10 cellular contexts compared by ENCODE assay signal in the genomic region with DNA sequence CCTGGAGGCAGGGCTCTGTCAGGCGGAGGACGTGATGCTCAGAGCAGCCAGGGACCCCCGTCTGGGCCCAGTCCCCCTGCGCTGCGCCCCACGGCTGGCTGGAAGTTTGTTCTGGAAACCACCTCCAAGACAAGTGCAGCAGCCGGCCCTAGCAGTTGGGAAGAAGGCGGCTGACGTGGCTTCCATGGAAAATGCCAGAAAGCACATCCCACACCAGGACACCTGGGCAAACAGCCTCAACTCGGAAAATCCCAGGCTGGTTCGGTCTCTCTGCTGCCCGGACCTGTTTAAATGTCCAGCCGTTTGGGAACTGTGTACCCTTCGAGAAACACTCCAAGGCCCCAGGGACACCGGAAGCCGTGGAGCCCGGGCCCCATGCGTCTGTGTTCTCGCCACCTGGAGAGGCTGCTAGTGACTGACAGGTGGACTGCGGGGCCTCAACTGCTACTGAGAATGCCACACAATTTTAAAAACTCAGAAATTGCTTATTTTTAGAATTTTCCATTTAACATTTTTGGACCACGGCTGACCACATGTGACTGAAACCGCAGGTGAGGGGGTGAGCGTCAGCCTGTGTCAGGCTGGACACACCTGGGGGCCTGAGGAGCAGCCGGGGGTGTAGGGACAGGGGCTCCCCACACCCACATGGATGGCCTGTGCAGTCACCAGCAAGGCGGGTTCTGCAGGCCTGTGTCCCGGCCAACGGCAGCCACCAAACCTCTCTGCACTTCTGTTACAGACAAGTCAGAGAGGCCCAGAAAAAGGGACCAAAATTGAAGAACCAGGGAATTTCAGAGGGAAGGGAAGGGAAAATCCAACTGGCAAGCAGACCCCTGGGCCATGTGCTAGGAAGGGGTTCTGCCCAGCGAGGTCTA. TPM values are rescaled to one million over a fixed set of nuclear protein-coding genes. Genes with fewer than 3 reads are reported as not detected.
A peak's percentile ranks its signal among the peaks of the same experiment; 100 is the strongest.
DNase-seq lines count a peak whose midpoint lies in the region; ATAC-seq, FAIRE-seq and TF ChIP-seq lines count a peak whose summit lies in the region.
"Had no signal": no experiment of that assay in that cellular context is flagged by ENCODE, and none has a peak within 500 bp of the region (broad histone marks: within the 10 kb centered on the region; RNA-seq: fewer than 3 reads in every experiment).

No MANE protein-coding gene starts in this region.

- H3K9me1 ChIP-seq in K562 (ENCODE audit: control insufficient read depth, insufficient read depth, low read length): no peaks in the 10 kb centered on the region

- no peak for TF ChIP-seq RAD21 in K562 (CRISPR knock-in tag; conservative IDR thresholded peaks at IDR 0.05 in 1 of 2, IDR thresholded peaks at IDR 0.05 in 1 of 2)

- no peak overlapping the region for H2BK120ac ChIP-seq in mesendoderm (ENCODE audit: low read depth, low read length)

- H3K4me2 ChIP-seq in K562 (ENCODE audit: insufficient read depth, low read length) (no peak overlapping the region), mesendoderm (ENCODE audit: low read length) (no peak overlapping the region), Karpas-422 (ENCODE audit: low read depth, low read length, poor library complexity, severe bottlenecking) (no peak overlapping the region)
- H3K4me2 ChIP-seq: PC-9 had no signal

- CTCF ChIA-PET in K562 (lab: Yijun Ruan, JAX; ENCODE audit: low intra/inter-chr PET ratio): no interaction called here

- no peak for DNase-seq in activated CD4-positive, alpha-beta T cell treated with anti-CD3 and anti-CD28 coated beads, Interleukin-2, amount 10 ng/mL, durations not matched to agents 24 days and 14 days
- no peak for DNase-seq in activated CD4-positive, alpha-beta T cell treated with anti-CD3 and anti-CD28 coated beads, Interleukin-2, amount 50 U/mL, for 4 hours
- DNase-seq in K562 (ENCODE audit: extremely low read depth in 1 of 4, low spot score in 3 of 4) (no peak), mesendoderm (no peak), tibial artery (peak; percentile 28 to 72), Karpas-422 (no peak)
- no peak for DNase-seq in activated T-helper 2 cell treated with anti-CD3 and anti-CD28 coated beads, Interferon-gamma antibody, Interleukin-2, Interleukin-4, amounts not matched to agents 10 μg/mL and 5 μg/mL and 100 μg/mL, durations not matched to agents 14 hours and 24 hours and 36 hours (ENCODE audit: low spot score)
- DNase-seq: hippocampal formation, PC-9 had no signal

- H4K8ac ChIP-seq in mesendoderm (ENCODE audit: low read depth, low read length): no peak overlapping the region

- H3K79me2 ChIP-seq in K562 (ENCODE audit: control insufficient read depth, insufficient read depth, low read length): peaks cover 41% of the 10 kb centered on the region
- H3K79me2 ChIP-seq in mesendoderm (ENCODE audit: control insufficient read depth, insufficient read depth, low read length): peaks cover 7% of the 10 kb centered on the region
- no peaks in the 10 kb centered on the region for H3K79me2 ChIP-seq in Karpas-422 (ENCODE audit: low read length)

- H2AK5ac ChIP-seq in mesendoderm (ENCODE audit: low read length): no peak overlapping the region

- peaks cover 0 to 38% of the 10 kb centered on the region in 2 experiments; a peak in 2 of 5 replicates for H3K4me1 ChIP-seq in K562 (replicated peaks in 1 of 2; ENCODE audit: control insufficient read depth in 2 of 2, insufficient read depth in 2 of 2, low read length in 2 of 2)
- H3K4me1 ChIP-seq in mesendoderm (ENCODE audit: control insufficient read depth, low read depth, low read length): no peaks in the 10 kb centered on the region
- H3K4me1 ChIP-seq in tibial artery: peaks cover 0 to 42% (median 28%) of the 10 kb centered on the region in 4 donors
- no peaks in the 10 kb centered on the region for H3K4me1 ChIP-seq in Karpas-422 (ENCODE audit: low read length)

- POLR2A ChIA-PET in K562 (lab: Yijun Ruan, JAX): no interaction called here

- no peaks in the 10 kb centered on the region for H3K9me3 ChIP-seq in K562 (replicated peaks; ENCODE audit: control insufficient read depth, insufficient read depth, low read depth, low read length)
- no peaks in the 10 kb centered on the region for H3K9me3 ChIP-seq in tibial artery
- H3K9me3 ChIP-seq in Karpas-422 (ENCODE audit: low read length): no peaks in the 10 kb centered on the region; the same call in 1 of the 2 replicates

- in situ Hi-C loops in K562 (cut with MboI): no loop called here

- H3K27ac ChIP-seq in K562 (ENCODE audit: extremely low read depth, low read depth, low read length): no peak overlapping the region
- H3K27ac ChIP-seq in mesendoderm (ENCODE audit: low read depth, low read length): peak overlapping the region; percentile 9
- peak overlapping the region; percentile 66 to 78 for H3K27ac ChIP-seq in tibial artery
- H3K27ac ChIP-seq in Karpas-422 (ENCODE audit: low read length): no peak overlapping the region
- H3K27ac ChIP-seq: PC-9 had no signal

- BruUV-seq in K562 (replicated peaks; lab: Mats Ljungman, UMichigan): no TSS peak

- TF ChIP-seq EP300 in K562 (IDR thresholded peaks at IDR 0.05; ENCODE audit: low read length): no peak

- no peak for TF ChIP-seq CTCF in K562 (IDR thresholded peaks at IDR 0.05 in 2 of 3, conservative IDR thresholded peaks at IDR 0.05 in 1 of 3; ENCODE audit: insufficient read depth in 2 of 3, low read depth in 1 of 3, low read length in 3 of 3)
- no peak for TF ChIP-seq CTCF in tibial artery (IDR thresholded peaks at IDR 0.05)

- no peaks in the 10 kb centered on the region for H3K9me2 ChIP-seq in Karpas-422 (replicated peaks; ENCODE audit: insufficient read depth, low read length)

- ATAC-seq in K562: no peak
- no peak for ATAC-seq in GM21737 (IDR thresholded peaks at IDR 0.05; ENCODE audit: unreplicated experiment)

- no peak overlapping the region for H2BK15ac ChIP-seq in mesendoderm (replicated peaks; ENCODE audit: low read depth)

- no peaks in the 10 kb centered on the region for H3K27me3 ChIP-seq in K562 (ENCODE audit: control insufficient read depth in 2 of 2, insufficient read depth in 2 of 2, low read length in 2 of 2)
- H3K27me3 ChIP-seq in mesendoderm (ENCODE audit: insufficient read depth, low read length, poor library complexity): no peaks in the 10 kb centered on the region
- no peaks in the 10 kb centered on the region for H3K27me3 ChIP-seq in tibial artery
- no peaks in the 10 kb centered on the region for H3K27me3 ChIP-seq in Karpas-422 (ENCODE audit: low read length)

- H3K56ac ChIP-seq in mesendoderm (ENCODE audit: low read length): no peak overlapping the region

- H2AFZ ChIP-seq in K562 (ENCODE audit: low read depth, low read length): no peak overlapping the region
- no peak overlapping the region for H2AFZ ChIP-seq in Karpas-422 (ENCODE audit: low read length)
- H2AFZ ChIP-seq: PC-9 had no signal

- 82% methylated on average over 16 of the region's 28 CpGs for WGBS in K562 (ENCODE audit: insufficient coverage, low coverage, missing lambda C conversion rate)
- WGBS in mesendoderm (ENCODE audit: extremely low coverage, insufficient coverage, low lambda C conversion rate): no CpG with 5 or more reads among the region's 28 CpGs

- no peak for TF ChIP-seq POLR2A in K562 (conservative IDR thresholded peaks at IDR 0.05)

- H3K23ac ChIP-seq in mesendoderm (ENCODE audit: low read length): no peak overlapping the region

- FAIRE-seq in K562 (lab: Jason Lieb, UNC): no peak

- H3K36me3 ChIP-seq in K562 (ENCODE audit: control insufficient read depth, insufficient read depth, low read length) (no peaks in the 10 kb centered on the region), mesendoderm (ENCODE audit: control insufficient read depth, insufficient read depth, low read length) (no peaks in the 10 kb centered on the region), tibial artery (no peaks in the 10 kb centered on the region), Karpas-422 (ENCODE audit: insufficient read depth, low read length) (no peaks in the 10 kb centered on the region)

- intact Hi-C loops in activated CD4-positive, alpha-beta T cell treated with anti-CD3 and anti-CD28 coated beads, Interleukin-2, amount 10 ng/mL, durations not matched to agents 24 days and 14 days (cut with micrococcal nuclease): no loop called here
- intact Hi-C loops in K562 (cut with micrococcal nuclease) (no loop called here), tibial artery (cut with DNase I; ENCODE audit: low total_unique reads) (no loop called here)
- intact Hi-C loops in activated T-helper 2 cell treated with anti-CD3 and anti-CD28 coated beads, Interferon-gamma antibody, Interleukin-2, Interleukin-4, amounts not matched to agents 10 μg/mL and 5 μg/mL and 100 μg/mL, durations not matched to agents 14 hours and 24 hours and 36 hours (cut with micrococcal nuclease): no loop called here

- H3K4me3 ChIP-seq in K562 (no peak overlapping the region), mesendoderm (ENCODE audit: low read length) (no peak overlapping the region), tibial artery (no peak overlapping the region), Karpas-422 (ENCODE audit: low read length) (no peak overlapping the region)
- H3K4me3 ChIP-seq: PC-9 had no signal

- H3K79me1 ChIP-seq in mesendoderm (ENCODE audit: low read length): peaks cover 4% of the 10 kb centered on the region

- H3K4me1 Mint-ChIP-seq in activated CD4-positive, alpha-beta T cell treated with anti-CD3 and anti-CD28 coated beads, Interleukin-2, amount 10 ng/mL, durations not matched to agents 24 days and 14 days: peaks cover 17% of the 10 kb centered on the region
- H3K4me1 Mint-ChIP-seq in activated T-helper 2 cell treated with anti-CD3 and anti-CD28 coated beads, Interferon-gamma antibody, Interleukin-2, Interleukin-4, amounts not matched to agents 10 μg/mL and 5 μg/mL and 100 μg/mL, durations not matched to agents 14 hours and 24 hours and 36 hours (ENCODE audit: low read depth): peaks cover 1% of the 10 kb centered on the region

- H4K5ac ChIP-seq in mesendoderm (ENCODE audit: low read length): no peak overlapping the region

- no peak overlapping the region for H3K4me3 Mint-ChIP-seq in activated CD4-positive, alpha-beta T cell treated with anti-CD3 and anti-CD28 coated beads, Interleukin-2, amount 10 ng/mL, durations not matched to agents 24 days and 14 days
- no peak overlapping the region for H3K4me3 Mint-ChIP-seq in activated T-helper 2 cell treated with anti-CD3 and anti-CD28 coated beads, Interferon-gamma antibody, Interleukin-2, Interleukin-4, amounts not matched to agents 10 μg/mL and 5 μg/mL and 100 μg/mL, durations not matched to agents 14 hours and 24 hours and 36 hours (ENCODE audit: low read depth)

- no peak overlapping the region for H2BK5ac ChIP-seq in mesendoderm (ENCODE audit: low read length)

- peaks cover 31% of the 10 kb centered on the region for H3K36me3 Mint-ChIP-seq in activated CD4-positive, alpha-beta T cell treated with anti-CD3 and anti-CD28 coated beads, Interleukin-2, amount 10 ng/mL, durations not matched to agents 24 days and 14 days (ENCODE audit: low read depth)
- H3K36me3 Mint-ChIP-seq in activated T-helper 2 cell treated with anti-CD3 and anti-CD28 coated beads, Interferon-gamma antibody, Interleukin-2, Interleukin-4, amounts not matched to agents 10 μg/mL and 5 μg/mL and 100 μg/mL, durations not matched to agents 14 hours and 24 hours and 36 hours (ENCODE audit: low read depth): peaks cover 4% of the 10 kb centered on the region

- no peak overlapping the region for H3K4ac ChIP-seq in mesendoderm (ENCODE audit: low read depth, low read length)

- H3K18ac ChIP-seq in mesendoderm (ENCODE audit: low read length): no peak overlapping the region

- no peaks in the 10 kb centered on the region for H3K27me3 Mint-ChIP-seq in activated CD4-positive, alpha-beta T cell treated with anti-CD3 and anti-CD28 coated beads, Interleukin-2, amount 10 ng/mL, durations not matched to agents 24 days and 14 days
- no peaks in the 10 kb centered on the region for H3K27me3 Mint-ChIP-seq in activated T-helper 2 cell treated with anti-CD3 and anti-CD28 coated beads, Interferon-gamma antibody, Interleukin-2, Interleukin-4, amounts not matched to agents 10 μg/mL and 5 μg/mL and 100 μg/mL, durations not matched to agents 14 hours and 24 hours and 36 hours (ENCODE audit: low read depth)

- H3K27ac Mint-ChIP-seq in activated CD4-positive, alpha-beta T cell treated with anti-CD3 and anti-CD28 coated beads, Interleukin-2, amount 10 ng/mL, durations not matched to agents 24 days and 14 days: peak overlapping the region; percentile 29
- no peak overlapping the region for H3K27ac Mint-ChIP-seq in activated T-helper 2 cell treated with anti-CD3 and anti-CD28 coated beads, Interferon-gamma antibody, Interleukin-2, Interleukin-4, amounts not matched to agents 10 μg/mL and 5 μg/mL and 100 μg/mL, durations not matched to agents 14 hours and 24 hours and 36 hours

- H3K9me3 Mint-ChIP-seq in activated CD4-positive, alpha-beta T cell treated with anti-CD3 and anti-CD28 coated beads, Interleukin-2, amount 10 ng/mL, durations not matched to agents 24 days and 14 days: peaks cover 6% of the 10 kb centered on the region
- H3K9me3 Mint-ChIP-seq in activated T-helper 2 cell treated with anti-CD3 and anti-CD28 coated beads, Interferon-gamma antibody, Interleukin-2, Interleukin-4, amounts not matched to agents 10 μg/mL and 5 μg/mL and 100 μg/mL, durations not matched to agents 14 hours and 24 hours and 36 hours: no peaks in the 10 kb centered on the region

- no peaks in the 10 kb centered on the region for H4K20me1 ChIP-seq in K562 (replicated peaks; ENCODE audit: control insufficient read depth, insufficient read depth, low read length)
- H4K20me1 ChIP-seq in Karpas-422 (ENCODE audit: insufficient read depth, low read depth, low read length): no peaks in the 10 kb centered on the region

- H3K9ac ChIP-seq in K562 (ENCODE audit: insufficient read depth in 1 of 2, low read depth in 2 of 2, low read length in 2 of 2) (peak overlapping the region in 1 of 2 experiments; percentile 71; a peak in 1 of 4 replicates), mesendoderm (ENCODE audit: low read length) (no peak overlapping the region), Karpas-422 (ENCODE audit: low read length) (no peak overlapping the region)

RNA-seq across cellular contexts. Expression of a gene that starts 31.7 kb away (rescaled TPM):
- 15.9 TPM in 2 replicates for total RNA-seq in activated CD4-positive, alpha-beta T cell treated with anti-CD3 and anti-CD28 coated beads, Interleukin-2, amount 10 ng/mL, durations not matched to agents 24 days and 14 days
- 25.3 and 38.4 TPM in 2 replicates for total RNA-seq in K562 (2011; cell fraction: chromatin; rRNA removed; ENCODE audit: low replicate concordance)
- 14.7 and 16.1 TPM in 2 replicates for total RNA-seq in K562 (2011; cell fraction: nucleolus; rRNA removed)
- 13.4 and 15.3 TPM in 2 replicates for total RNA-seq in K562 (2011; cell fraction: nucleoplasm; rRNA removed)
- total RNA-seq in K562 (2014; rRNA removed): 15.3 and 17.8 TPM in 2 replicates
- 9.6 and 10.7 TPM in 2 replicates for total RNA-seq in K562 (2014; rRNA removed; fragmentation: Illumina TruSeq; extraction: Trizol)
- total RNA-seq in K562 (2015; rRNA removed; fragmentation: Illumina TruSeq; extraction: Trizol): 12.9 and 13.7 TPM in 2 replicates
- 21.4 and 25.3 TPM in 2 replicates for total RNA-seq in K562 (2021)
- 14.1 and 14.4 TPM in 2 replicates for polyA plus RNA-seq in K562 (2011; rRNA removed)
- 14.1 and 18.5 TPM in 2 replicates for polyA plus RNA-seq in K562 (2011; cell fraction: cytosol; rRNA removed)
- 16.6 and 21.7 TPM in 2 replicates for polyA plus RNA-seq in K562 (2011; cell fraction: nucleus; rRNA removed)
- 17.5 and 23.4 TPM in 2 replicates for polyA plus RNA-seq in K562 (2012)
- polyA plus RNA-seq in K562 (2014; fragmentation: Illumina TruSeq; extraction: Trizol): 17.3 and 19.7 TPM in 2 replicates
- polyA plus RNA-seq in K562 (2014; fragmentation: Nextera tagmentation; extraction: Ambion mirVana): 1 to 10 TPM in 1 of 2 experiments, under 1 TPM in 1; 0.72 to 1.2 TPM
- polyA plus RNA-seq in K562 (2014; rRNA removed): 19.1 and 21.9 TPM in 2 replicates
- 10.5 and 13.0 TPM in 2 replicates for polyA minus RNA-seq in K562 (2011; rRNA and poly(A)+ RNA removed)
- polyA minus RNA-seq in K562 (2011; cell fraction: cytosol; rRNA and poly(A)+ RNA removed): 10.9 and 12.9 TPM in 2 replicates
- polyA minus RNA-seq in K562 (2011; cell fraction: nucleus; rRNA and poly(A)+ RNA removed): 6.3 and 8.4 TPM in 2 replicates
- polyA plus RNA-seq in mesendoderm (2013, experiment 1 of 2): 11.0 TPM
- 11.3 TPM for polyA plus RNA-seq in mesendoderm (2013, experiment 2 of 2)
- total RNA-seq in activated T-helper 2 cell treated with anti-CD3 and anti-CD28 coated beads, Interferon-gamma antibody, Interleukin-2, Interleukin-4, amounts not matched to agents 10 μg/mL and 5 μg/mL and 100 μg/mL, durations not matched to agents 14 hours and 24 hours and 36 hours: 13.7 and 13.9 TPM in 2 replicates
- 0.56 and 2.4 TPM in 2 replicates for total RNA-seq in Karpas-422 (2014; rRNA removed; shearing (Covaris generic); ENCODE audit: low replicate concordance)

Comparison
In these comparisons a context has a peak if more than half of its experiments do, and no peak if none do; other contexts are left out.
1. DNase-seq: peak in tibial artery (2 of 2); none in activated CD4-positive, alpha-beta T cell treated with anti-CD3 and anti-CD28 coated beads, Interleukin-2, amount 10 ng/mL, durations not matched to agents 24 days and 14 days (single experiment), activated CD4-positive, alpha-beta T cell treated with anti-CD3 and anti-CD28 coated beads, Interleukin-2, amount 50 U/mL, for 4 hours (0 of 2), K562 (0 of 4), mesendoderm (single experiment), activated T-helper 2 cell treated with anti-CD3 and anti-CD28 coated beads, Interferon-gamma antibody, Interleukin-2, Interleukin-4, amounts not matched to agents 10 μg/mL and 5 μg/mL and 100 μg/mL, durations not matched to agents 14 hours and 24 hours and 36 hours (single experiment) and Karpas-422 (single experiment).
2. H3K27ac ChIP-seq: peak in mesendoderm (single experiment) and tibial artery (2 of 2); none in K562 (single experiment) and Karpas-422 (single experiment).